2 cellular contexts compared by ENCODE assay signal in genomic region chr16:46790599-46791270, GRCh38.
TF ChIP-seq lines count a peak whose summit lies in the region.

No MANE protein-coding gene starts in this region.

TF ChIP-seq in SK-N-SH, 30 proteins besides CTCF, POLR2A, EP300 and RAD21 (continued from another document):
- TF ChIP-seq ZBTB33 (IDR thresholded peaks at IDR 0.05; ENCODE audit: borderline replicate concordance, low read depth): no peak

TF ChIP-seq in SK-N-SH treated with all-trans-retinoic acid at 6 μM for 48 hours, 23 proteins besides CTCF, POLR2A, EP300 and RAD21 (continued from another document):
- TF ChIP-seq TSHZ2 (CRISPR knock-in tag; IDR thresholded peaks at IDR 0.05): no peak
- TF ChIP-seq TCF4 (CRISPR knock-in tag; IDR thresholded peaks at IDR 0.05; ENCODE audit: borderline replicate concordance): no peak
- TF ChIP-seq ISL1 (CRISPR knock-in tag; IDR thresholded peaks at IDR 0.05): no peak
- no peak for TF ChIP-seq ZNF8 (CRISPR knock-in tag; IDR thresholded peaks at IDR 0.05)
- TF ChIP-seq GLIS3 (CRISPR knock-in tag; IDR thresholded peaks at IDR 0.05): no peak
- no peak for TF ChIP-seq PPARA (CRISPR knock-in tag; IDR thresholded peaks at IDR 0.05; ENCODE audit: borderline replicate concordance)
- TF ChIP-seq ZFP30 (CRISPR knock-in tag; IDR thresholded peaks at IDR 0.05): no peak
- no peak for TF ChIP-seq ESRRG (CRISPR knock-in tag; IDR thresholded peaks at IDR 0.05)
